In the genomic region with DNA sequence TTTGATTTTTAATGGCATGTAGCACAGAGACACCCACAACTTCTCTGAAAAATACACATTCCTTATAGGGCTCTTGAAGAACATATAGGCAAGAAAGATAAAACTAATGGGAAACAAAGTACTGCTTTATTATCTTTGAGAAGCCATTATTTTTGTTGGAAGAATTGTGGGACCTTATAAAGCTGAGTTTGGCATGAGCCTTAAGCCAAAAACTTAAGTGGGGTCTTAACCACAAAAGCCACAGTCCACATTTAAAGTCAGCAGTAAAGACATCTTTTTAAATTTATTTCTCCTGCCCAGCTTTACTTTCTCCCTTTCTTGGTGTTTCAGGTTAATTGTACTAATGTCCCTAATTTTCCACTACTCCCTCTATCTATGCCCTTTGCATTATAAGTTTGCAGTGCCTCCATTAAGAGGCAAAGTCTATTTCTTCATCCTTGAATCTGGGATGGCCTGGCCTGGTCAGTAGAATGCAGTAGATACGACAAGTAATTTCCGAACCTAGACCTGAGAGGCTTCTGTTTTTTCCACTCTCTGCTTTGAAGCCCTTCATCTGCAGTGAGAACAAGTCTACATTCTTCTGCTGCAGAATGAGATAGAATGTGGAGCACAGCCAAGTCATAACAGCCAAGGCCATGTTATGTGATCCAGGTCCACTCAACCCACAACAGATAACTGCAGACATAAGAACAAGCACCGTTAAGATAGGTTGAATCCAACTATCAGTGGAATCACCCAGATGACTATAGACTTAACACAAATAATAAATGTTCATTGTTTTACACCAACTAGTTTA, we compare ENCODE assay signal across 23 cellular contexts.
DNase-seq lines count a peak whose midpoint lies in the region; ATAC-seq and TF ChIP-seq lines count a peak whose summit lies in the region.
"Had no signal": no experiment of that assay in that cellular context is flagged by ENCODE, and none has a peak within 500 bp of the region (broad histone marks: within the 10 kb centered on the region; RNA-seq: fewer than 3 reads in every experiment).

No MANE protein-coding gene starts in this region.

- DNase-seq in A172 (ENCODE audit: low spot score), result peak; percentile 18
- peak; percentile 4 for DNase-seq in HCEC 1CT
- peak; percentile 64 for DNase-seq in astrocyte of the cerebellum (ENCODE audit: low read depth)
- DNase-seq in fibroblast of the aortic adventitia (ENCODE audit: low read depth), result peak; percentile 76
- no peak for DNase-seq in substantia nigra (lab: John Stamatoyannopoulos, UW)
- DNase-seq in SKM-1 treated with dmso at 0.1 percent for 144 hours (lab: John Stamatoyannopoulos, UW; ENCODE audit: unreplicated experiment), result no peak
- no peak for DNase-seq in NCI-H1105 (lab: John Stamatoyannopoulos, UW)
- DNase-seq: activated CD4-positive, alpha-beta T cell treated with anti-CD3 and anti-CD28 coated beads for 1 hour; activated CD8-positive, alpha-beta memory T cell treated with anti-CD3 and anti-CD28 coated beads for 24 hours; activated naive CD4-positive, alpha-beta T cell treated with Interleukin-2 at 50 U/mL for 16 hours; activated T-cell treated with anti-CD3 and anti-CD28 coated beads, Interleukin-2, amount 50 U/mL, for 48 hours; aorta; effector memory CD8-positive, alpha-beta T cell; esophagus squamous epithelium; heart right ventricle; left ventricle myocardium inferior; NCI-H748 treated with DMSO at 0.1 percent for 48 hours; SHP77; sigmoid colon had no signal

- H3K4me3 ChIP-seq in astrocyte of the cerebellum (ENCODE audit: low read depth, low read length) (no peak overlapping the region), fibroblast of the aortic adventitia (ENCODE audit: low read depth, low read length) (no peak overlapping the region)
- H3K4me3 ChIP-seq: esophagus squamous epithelium, heart right ventricle, left ventricle myocardium inferior, sigmoid colon had no signal

- no peak overlapping the region for H3K27ac ChIP-seq in substantia nigra (ENCODE audit: low read depth, low read length, poor library complexity, severe bottlenecking)
- H3K27ac ChIP-seq: esophagus squamous epithelium, heart right ventricle, KMS-11, left ventricle myocardium inferior, parathyroid adenoma, sigmoid colon had no signal

- in situ Hi-C loops in astrocyte of the cerebellum (cut with HindIII; ENCODE audit: low sequenced_read_pairs), result no loop called here

- no peak for ATAC-seq in GM21737 (IDR thresholded peaks at IDR 0.05; ENCODE audit: unreplicated experiment)
- ATAC-seq: effector memory CD8-positive, alpha-beta T cell; HCT116 had no signal

- no peak for TF ChIP-seq CTCF in astrocyte of the cerebellum (IDR thresholded peaks at IDR 0.05; ENCODE audit: low read depth, low read length, missing control alignments)
- TF ChIP-seq CTCF in fibroblast of the aortic adventitia (IDR thresholded peaks at IDR 0.05; ENCODE audit: insufficient read depth, low read length), result no peak

Comparison
In these comparisons a context has a peak if more than half of its experiments do, and no peak if none do; other contexts are left out.
1. DNase-seq: peak in A172 (single experiment), HCEC 1CT (single experiment), astrocyte of the cerebellum (single experiment) and fibroblast of the aortic adventitia (single experiment); none in substantia nigra (0 of 49), SKM-1 treated with dmso at 0.1 percent for 144 hours (single experiment) and NCI-H1105 (single experiment).